In genomic region chr2:88892788-88893187, GRCh38 we compare ENCODE assay signal across 24 cellular contexts.
DNase-seq lines count a peak whose midpoint lies in the region; ATAC-seq, FAIRE-seq and TF ChIP-seq lines count a peak whose summit lies in the region.
"Had no signal": no experiment of that assay in that cellular context is flagged by ENCODE, and none has a peak within 500 bp of the region (broad histone marks: within the 10 kb centered on the region; RNA-seq: fewer than 3 reads in every experiment).

No MANE protein-coding gene starts in this region.

- H3K4me3 Mint-ChIP-seq in glutamatergic neuron (ENCODE audit: unreplicated experiment), result no peak overlapping the region
- H3K4me3 Mint-ChIP-seq: B cell; CD4-positive, alpha-beta T cell; CD8-positive, alpha-beta T cell had no signal

- H3K9me3 ChIP-seq in A549, result no peaks in the 10 kb centered on the region
- no peaks in the 10 kb centered on the region for H3K9me3 ChIP-seq in OCI-LY7 (ENCODE audit: low read length)
- H3K9me3 ChIP-seq: BLaER1 treated with 17β-estradiol and CSF1 and Interleukin-3, amounts not matched to agents 10 nM and 100 nM; Caco-2 had no signal

- peaks cover 17% of the 10 kb centered on the region for H3K4me1 Mint-ChIP-seq in glutamatergic neuron (ENCODE audit: low read depth, unreplicated experiment)

- H3K4me3 ChIP-seq in A549, result no peak overlapping the region
- H3K4me3 ChIP-seq in GM12875 (ENCODE audit: low read depth, low read length), result peak overlapping the region; percentile 40
- no peak overlapping the region for H3K4me3 ChIP-seq in OCI-LY7 (ENCODE audit: low read depth, low read length, poor library complexity, severe bottlenecking)
- H3K4me3 ChIP-seq: BLaER1 treated with 17β-estradiol and CSF1 and Interleukin-3, amounts not matched to agents 10 nM and 100 nM; GM12878 had no signal

- TF ChIP-seq EP300 in A549 (IDR thresholded peaks at IDR 0.05), result no peak

- H2AFZ ChIP-seq in OCI-LY7 (ENCODE audit: low read length), result no peak overlapping the region

- no peak for DNase-seq in A549 (ENCODE audit: low read depth in 1 of 2, low spot score in 1 of 2)
- DNase-seq in OCI-LY7 (ENCODE audit: low spot score), result no peak
- DNase-seq in glutamatergic neuron, result peak; percentile 67
- no peak for DNase-seq in urothelium cell line (ENCODE audit: low spot score)
- DNase-seq: 8988T; AML-193; Caco-2; Calu3; CD4-positive, alpha-beta T cell; CD8-positive, alpha-beta T cell; DMS79 treated with DMSO at 0.1 percent for 48 hours; GF-D8 had no signal

- no peaks in the 10 kb centered on the region for H3K9me2 ChIP-seq in OCI-LY7 (ENCODE audit: insufficient read depth, low read length)

- no peak for TF ChIP-seq CTCF in A549 (IDR thresholded peaks at IDR 0.05)
- TF ChIP-seq CTCF in GM12875 (IDR thresholded peaks at IDR 0.05; ENCODE audit: borderline replicate concordance, insufficient read depth, low read depth, low read length), result no peak
- no peak for TF ChIP-seq CTCF in OCI-LY7 (conservative IDR thresholded peaks at IDR 0.05; ENCODE audit: low read length)
- TF ChIP-seq CTCF in glutamatergic neuron (IDR thresholded peaks at IDR 0.05; ENCODE audit: partially characterized antibody, unreplicated experiment), result no peak

- H3K27ac ChIP-seq in A549 (no peak overlapping the region), OCI-LY7 (ENCODE audit: low read depth, low read length, poor library complexity, severe bottlenecking) (peak overlapping the region; percentile 60)
- H3K27ac ChIP-seq: BLaER1 treated with 17β-estradiol and CSF1 and Interleukin-3, amounts not matched to agents 10 nM and 100 nM; C4-2B had no signal

- no peaks in the 10 kb centered on the region for H3K27me3 Mint-ChIP-seq in glutamatergic neuron (ENCODE audit: unreplicated experiment)
- H3K27me3 Mint-ChIP-seq: B cell had no signal

- 38% methylated on average over 4 of the region's 4 CpGs for WGBS in A549 (ENCODE audit: missing lambda C conversion rate)

- FAIRE-seq in A549 (lab: Jason Lieb, UNC) (no peak), urothelium cell line (lab: Jason Lieb, UNC) (no peak)
- FAIRE-seq: A204.1, D721Med, G401.6, GM12878, GM12892, GM18507 had no signal

- peaks cover 99% of the 10 kb centered on the region for H3K79me2 ChIP-seq in OCI-LY7 (ENCODE audit: insufficient read depth, low read depth, low read length)

- BruUV-seq in OCI-LY7 (replicated peaks; lab: Mats Ljungman, UMichigan), result no TSS peak

- H3K9me3 Mint-ChIP-seq in glutamatergic neuron (ENCODE audit: unreplicated experiment), result peaks cover 10% of the 10 kb centered on the region
- H3K9me3 Mint-ChIP-seq: CD4-positive, alpha-beta T cell; CD8-positive, alpha-beta T cell had no signal

- H3K4me1 ChIP-seq in A549, result no peaks in the 10 kb centered on the region
- peaks cover 54% of the 10 kb centered on the region for H3K4me1 ChIP-seq in OCI-LY7 (ENCODE audit: insufficient read depth, low read length, poor library complexity, severe bottlenecking)
- H3K4me1 ChIP-seq: Caco-2 had no signal

- no peaks in the 10 kb centered on the region for H3K36me3 Mint-ChIP-seq in glutamatergic neuron (ENCODE audit: unreplicated experiment)
- H3K36me3 Mint-ChIP-seq: CD8-positive, alpha-beta T cell had no signal

- peak overlapping the region; percentile 67 for H3K27ac Mint-ChIP-seq in glutamatergic neuron (ENCODE audit: unreplicated experiment)
- H3K27ac Mint-ChIP-seq: CD4-positive, alpha-beta T cell; CD8-positive, alpha-beta T cell had no signal

- no peak overlapping the region for H3K4me2 ChIP-seq in A549
- peak overlapping the region; percentile 62 for H3K4me2 ChIP-seq in OCI-LY7 (ENCODE audit: low read length)
- H3K4me2 ChIP-seq: BLaER1 treated with 17β-estradiol and CSF1 and Interleukin-3, amounts not matched to agents 10 nM and 100 nM had no signal

- peaks cover 46% of the 10 kb centered on the region for H3K36me3 ChIP-seq in OCI-LY7 (ENCODE audit: insufficient read depth, low read length)
- H3K36me3 ChIP-seq: BLaER1 treated with 17β-estradiol and CSF1 and Interleukin-3, amounts not matched to agents 10 nM and 100 nM had no signal

- TF ChIP-seq RAD21 in A549 (conservative IDR thresholded peaks at IDR 0.05 in 1 of 2, IDR thresholded peaks at IDR 0.05 in 1 of 2), result no peak

- 0 out of 2 replicates have a peak, but pooled peaks cover 7% of the 10 kb centered on the region for H4K20me1 ChIP-seq in OCI-LY7 (ENCODE audit: insufficient read depth, low read length)
- H4K20me1 ChIP-seq: BLaER1 treated with 17β-estradiol and CSF1 and Interleukin-3, amounts not matched to agents 10 nM and 100 nM had no signal

- intact Hi-C loops in OCI-LY7 (cut with micrococcal nuclease; ENCODE audit: unreplicated experiment), result no loop called here

- CTCF ChIA-PET in A549 (lab: Yijun Ruan, JAX), result interaction anchor here (0.8 to 3.1 kb wide), 5 partner anchors 10 to 26 kb away, joined by 4 to 12 read pairs (median 5); no protein-coding TSS in a partner anchor
- CTCF ChIA-PET in OCI-LY7 (lab: Charles Lee; ENCODE audit: unreplicated experiment), result no interaction called here

- POLR2A ChIA-PET in A549 (lab: Yijun Ruan, JAX), result no interaction called here
- POLR2A ChIA-PET in OCI-LY7 (lab: Charles Lee), result interaction anchor here (1.1 to 5.2 kb wide), 2 partner anchors 27 to 30 kb away, joined by 4 to 36 read pairs; no protein-coding TSS in a partner anchor

- no peak for TF ChIP-seq POLR2A in A549 (IDR thresholded peaks at IDR 0.05; ENCODE audit: low read length)

- no peak for ATAC-seq in A549
- ATAC-seq in GM21786 (IDR thresholded peaks at IDR 0.05; ENCODE audit: unreplicated experiment), result no peak
- ATAC-seq in GM21390 (IDR thresholded peaks at IDR 0.05; ENCODE audit: unreplicated experiment), result no peak
- ATAC-seq: CD8-positive, alpha-beta T cell; GM12878 had no signal

TF ChIP-seq in A549, 52 proteins besides CTCF, POLR2A, EP300 and RAD21:
- peak; percentile 14 for TF ChIP-seq MAFK (IDR thresholded peaks at IDR 0.05; ENCODE audit: partially characterized antibody)
- no peak for TF ChIP-seq ATOH8 (CRISPR knock-in tag; IDR thresholded peaks at IDR 0.05; ENCODE audit: low read depth)
- no peak for TF ChIP-seq CHD4 (IDR thresholded peaks at IDR 0.05; ENCODE audit: borderline replicate concordance)
- TF ChIP-seq SMC3 (IDR thresholded peaks at IDR 0.05), result no peak
- no peak for TF ChIP-seq REST (IDR thresholded peaks at IDR 0.05)
- TF ChIP-seq NFE2L2 (conservative IDR thresholded peaks at IDR 0.05; ENCODE audit: low read length), result peak; percentile 83
